Comparison of ENCODE assay signal across 31 cellular contexts in the genomic region with DNA sequence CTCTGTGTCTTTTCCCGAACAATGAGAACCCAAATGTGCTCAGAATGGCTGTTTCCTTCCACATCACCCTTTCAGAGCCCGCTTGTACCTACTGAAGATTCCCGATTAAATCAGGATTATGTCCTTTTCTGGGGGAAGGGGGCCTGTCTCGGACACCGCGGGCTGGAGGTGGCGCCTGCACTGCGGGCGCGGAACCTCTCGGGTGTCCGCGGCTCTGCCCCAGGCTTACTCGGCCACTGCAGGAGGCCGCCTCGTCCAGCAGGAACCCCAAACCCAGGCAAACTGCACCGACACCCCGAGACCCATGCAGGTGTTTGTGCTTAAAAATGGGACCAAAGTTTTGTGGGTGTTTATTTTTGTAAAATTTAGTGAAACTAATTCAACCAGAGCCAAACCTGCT. TPM values are rescaled to one million over a fixed set of nuclear protein-coding genes. Genes with fewer than 3 reads are reported as not detected.
DNase-seq lines count a peak whose midpoint lies in the region; ATAC-seq and TF ChIP-seq lines count a peak whose summit lies in the region.
"Had no signal": no experiment of that assay in that cellular context is flagged by ENCODE, and none has a peak within 500 bp of the region (broad histone marks: within the 10 kb centered on the region; RNA-seq: fewer than 3 reads in every experiment).

No MANE protein-coding gene starts in this region.

- H3K4me1 Mint-ChIP-seq in GM23338 (peaks cover 12% of the 10 kb centered on the region), nephron progenitor cell (no peaks in the 10 kb centered on the region)

- TF ChIP-seq CTCF in GM23338 (conservative IDR thresholded peaks at IDR 0.05; ENCODE audit: low read depth in 2 of 2) (no peak), nephron progenitor cell (IDR thresholded peaks at IDR 0.05) (no peak)

- no peak overlapping the region for H3K27ac ChIP-seq in GM23338 (ENCODE audit: low read depth)
- H3K27ac ChIP-seq: 22Rv1; A549; BLaER1; BLaER1 treated with 17β-estradiol and CSF1 and Interleukin-3, amounts not matched to agents 10 nM and 100 nM; C4-2B had no signal

- H3K4me1 ChIP-seq in GM23338 (ENCODE audit: insufficient read depth) = peaks cover 4% of the 10 kb centered on the region; the same call in 1 of the 2 replicates

- H3K36me3 Mint-ChIP-seq in GM23338 (ENCODE audit: low read depth) = no peaks in the 10 kb centered on the region
- no peaks in the 10 kb centered on the region for H3K36me3 Mint-ChIP-seq in nephron progenitor cell (ENCODE audit: low read depth)
- H3K36me3 Mint-ChIP-seq: CD14-positive monocyte; CD4-positive, alpha-beta memory T cell; CD8-positive, alpha-beta memory T cell; CD8-positive, alpha-beta T cell had no signal

- peaks cover 7% of the 10 kb centered on the region for H3K27me3 ChIP-seq in GM23338 (ENCODE audit: insufficient read depth)

- no peaks in the 10 kb centered on the region for H3K79me2 ChIP-seq in GM23338 (replicated peaks; ENCODE audit: insufficient read depth)

- H2AFZ ChIP-seq in GM23338 = peak overlapping the region; percentile 78; the same call in 1 of the 2 replicates

- H4K20me1 ChIP-seq in GM23338 (replicated peaks; ENCODE audit: insufficient read depth) = no peaks in the 10 kb centered on the region
- H4K20me1 ChIP-seq: BLaER1 had no signal

- DNase-seq in GM23338 (ENCODE audit: low spot score) (no peak), nephron progenitor cell (no peak), AG08396 (ENCODE audit: low spot score) (no peak)
- DNase-seq: 8988T; ACHN; AML-193; BE2C; C1 segment of cervical spinal cord; Caco-2; Calu3; CD4-positive, alpha-beta memory T cell; CD4-positive, alpha-beta T cell; CD4-positive, CD25-positive, alpha-beta regulatory T cell; CD8-positive, alpha-beta memory T cell; CD8-positive, alpha-beta T cell; COR-L47; DMS 273 treated with DMSO at 0.1 percent for 48 hours; DMS153; DMS53; DMS79; DMS79 treated with DMSO at 0.1 percent for 48 hours; DND-41; EL had no signal

- H3K27ac Mint-ChIP-seq in GM23338 (no peak overlapping the region), nephron progenitor cell (peak overlapping the region; percentile 63)
- H3K27ac Mint-ChIP-seq: B cell; CD14-positive monocyte; CD4-positive, alpha-beta memory T cell; CD4-positive, alpha-beta T cell; CD4-positive, CD25-positive, alpha-beta regulatory T cell; CD8-positive, alpha-beta memory T cell; CD8-positive, alpha-beta T cell had no signal

- H3F3A ChIP-seq in GM23338 (replicated peaks; ENCODE audit: low read depth) = no peaks in the 10 kb centered on the region

- H3K27me3 Mint-ChIP-seq in GM23338 (ENCODE audit: insufficient read depth, low read depth, poor library complexity) (peaks cover 28% of the 10 kb centered on the region), nephron progenitor cell (ENCODE audit: low read depth, poor library complexity) (peaks cover 77% of the 10 kb centered on the region)

- no peak overlapping the region for H3K4me3 ChIP-seq in GM23338
- H3K4me3 ChIP-seq: A549; BLaER1; BLaER1 treated with 17β-estradiol and CSF1 and Interleukin-3, amounts not matched to agents 10 nM and 100 nM had no signal

- no peak for ATAC-seq in GM23338
- ATAC-seq in HG02840 (IDR thresholded peaks at IDR 0.05; ENCODE audit: low FRiP score, unreplicated experiment) = no peak
- ATAC-seq: A549; CD8-positive, alpha-beta T cell had no signal

- H3K9me3 Mint-ChIP-seq in GM23338 = no peaks in the 10 kb centered on the region
- H3K9me3 Mint-ChIP-seq in nephron progenitor cell = peaks cover 5% of the 10 kb centered on the region
- H3K9me3 Mint-ChIP-seq: CD4-positive, alpha-beta memory T cell; CD4-positive, alpha-beta T cell; CD8-positive, alpha-beta memory T cell; CD8-positive, alpha-beta T cell had no signal

- no peak overlapping the region for H3K4me2 ChIP-seq in GM23338
- H3K4me2 ChIP-seq: A549; BLaER1; BLaER1 treated with 17β-estradiol and CSF1 and Interleukin-3, amounts not matched to agents 10 nM and 100 nM had no signal

- no peaks in the 10 kb centered on the region for H3K36me3 ChIP-seq in GM23338 (ENCODE audit: insufficient read depth)
- H3K36me3 ChIP-seq: BE2C; BLaER1; BLaER1 treated with 17β-estradiol and CSF1 and Interleukin-3, amounts not matched to agents 10 nM and 100 nM had no signal

- peaks cover 4% of the 10 kb centered on the region; the same call in 1 of the 2 replicates for H3K9me2 ChIP-seq in GM23338 (ENCODE audit: insufficient read depth)

- H3K4me3 Mint-ChIP-seq in GM23338 = no peak overlapping the region
- no peak overlapping the region for H3K4me3 Mint-ChIP-seq in nephron progenitor cell
- H3K4me3 Mint-ChIP-seq: B cell; CD14-positive monocyte; CD4-positive, alpha-beta memory T cell; CD4-positive, alpha-beta T cell; CD8-positive, alpha-beta memory T cell; CD8-positive, alpha-beta T cell had no signal

TF ChIP-seq in GM23338, 12 proteins besides CTCF, POLR2A, EP300 and RAD21 (continues in another document):
- no peak for TF ChIP-seq ZNF114 (CRISPR knock-in tag; IDR thresholded peaks at IDR 0.05)
- no peak for TF ChIP-seq CREB1 (CRISPR knock-in tag; IDR thresholded peaks at IDR 0.05; ENCODE audit: low read depth)
- no peak for TF ChIP-seq STAT1 (IDR thresholded peaks at IDR 0.05; ENCODE audit: unreplicated experiment)
- no peak for TF ChIP-seq JUNB (IDR thresholded peaks at IDR 0.05; ENCODE audit: unreplicated experiment)
- TF ChIP-seq EZH2phosphoT487 (IDR thresholded peaks at IDR 0.05; ENCODE audit: unreplicated experiment) = no peak
- TF ChIP-seq, protein P1, sequence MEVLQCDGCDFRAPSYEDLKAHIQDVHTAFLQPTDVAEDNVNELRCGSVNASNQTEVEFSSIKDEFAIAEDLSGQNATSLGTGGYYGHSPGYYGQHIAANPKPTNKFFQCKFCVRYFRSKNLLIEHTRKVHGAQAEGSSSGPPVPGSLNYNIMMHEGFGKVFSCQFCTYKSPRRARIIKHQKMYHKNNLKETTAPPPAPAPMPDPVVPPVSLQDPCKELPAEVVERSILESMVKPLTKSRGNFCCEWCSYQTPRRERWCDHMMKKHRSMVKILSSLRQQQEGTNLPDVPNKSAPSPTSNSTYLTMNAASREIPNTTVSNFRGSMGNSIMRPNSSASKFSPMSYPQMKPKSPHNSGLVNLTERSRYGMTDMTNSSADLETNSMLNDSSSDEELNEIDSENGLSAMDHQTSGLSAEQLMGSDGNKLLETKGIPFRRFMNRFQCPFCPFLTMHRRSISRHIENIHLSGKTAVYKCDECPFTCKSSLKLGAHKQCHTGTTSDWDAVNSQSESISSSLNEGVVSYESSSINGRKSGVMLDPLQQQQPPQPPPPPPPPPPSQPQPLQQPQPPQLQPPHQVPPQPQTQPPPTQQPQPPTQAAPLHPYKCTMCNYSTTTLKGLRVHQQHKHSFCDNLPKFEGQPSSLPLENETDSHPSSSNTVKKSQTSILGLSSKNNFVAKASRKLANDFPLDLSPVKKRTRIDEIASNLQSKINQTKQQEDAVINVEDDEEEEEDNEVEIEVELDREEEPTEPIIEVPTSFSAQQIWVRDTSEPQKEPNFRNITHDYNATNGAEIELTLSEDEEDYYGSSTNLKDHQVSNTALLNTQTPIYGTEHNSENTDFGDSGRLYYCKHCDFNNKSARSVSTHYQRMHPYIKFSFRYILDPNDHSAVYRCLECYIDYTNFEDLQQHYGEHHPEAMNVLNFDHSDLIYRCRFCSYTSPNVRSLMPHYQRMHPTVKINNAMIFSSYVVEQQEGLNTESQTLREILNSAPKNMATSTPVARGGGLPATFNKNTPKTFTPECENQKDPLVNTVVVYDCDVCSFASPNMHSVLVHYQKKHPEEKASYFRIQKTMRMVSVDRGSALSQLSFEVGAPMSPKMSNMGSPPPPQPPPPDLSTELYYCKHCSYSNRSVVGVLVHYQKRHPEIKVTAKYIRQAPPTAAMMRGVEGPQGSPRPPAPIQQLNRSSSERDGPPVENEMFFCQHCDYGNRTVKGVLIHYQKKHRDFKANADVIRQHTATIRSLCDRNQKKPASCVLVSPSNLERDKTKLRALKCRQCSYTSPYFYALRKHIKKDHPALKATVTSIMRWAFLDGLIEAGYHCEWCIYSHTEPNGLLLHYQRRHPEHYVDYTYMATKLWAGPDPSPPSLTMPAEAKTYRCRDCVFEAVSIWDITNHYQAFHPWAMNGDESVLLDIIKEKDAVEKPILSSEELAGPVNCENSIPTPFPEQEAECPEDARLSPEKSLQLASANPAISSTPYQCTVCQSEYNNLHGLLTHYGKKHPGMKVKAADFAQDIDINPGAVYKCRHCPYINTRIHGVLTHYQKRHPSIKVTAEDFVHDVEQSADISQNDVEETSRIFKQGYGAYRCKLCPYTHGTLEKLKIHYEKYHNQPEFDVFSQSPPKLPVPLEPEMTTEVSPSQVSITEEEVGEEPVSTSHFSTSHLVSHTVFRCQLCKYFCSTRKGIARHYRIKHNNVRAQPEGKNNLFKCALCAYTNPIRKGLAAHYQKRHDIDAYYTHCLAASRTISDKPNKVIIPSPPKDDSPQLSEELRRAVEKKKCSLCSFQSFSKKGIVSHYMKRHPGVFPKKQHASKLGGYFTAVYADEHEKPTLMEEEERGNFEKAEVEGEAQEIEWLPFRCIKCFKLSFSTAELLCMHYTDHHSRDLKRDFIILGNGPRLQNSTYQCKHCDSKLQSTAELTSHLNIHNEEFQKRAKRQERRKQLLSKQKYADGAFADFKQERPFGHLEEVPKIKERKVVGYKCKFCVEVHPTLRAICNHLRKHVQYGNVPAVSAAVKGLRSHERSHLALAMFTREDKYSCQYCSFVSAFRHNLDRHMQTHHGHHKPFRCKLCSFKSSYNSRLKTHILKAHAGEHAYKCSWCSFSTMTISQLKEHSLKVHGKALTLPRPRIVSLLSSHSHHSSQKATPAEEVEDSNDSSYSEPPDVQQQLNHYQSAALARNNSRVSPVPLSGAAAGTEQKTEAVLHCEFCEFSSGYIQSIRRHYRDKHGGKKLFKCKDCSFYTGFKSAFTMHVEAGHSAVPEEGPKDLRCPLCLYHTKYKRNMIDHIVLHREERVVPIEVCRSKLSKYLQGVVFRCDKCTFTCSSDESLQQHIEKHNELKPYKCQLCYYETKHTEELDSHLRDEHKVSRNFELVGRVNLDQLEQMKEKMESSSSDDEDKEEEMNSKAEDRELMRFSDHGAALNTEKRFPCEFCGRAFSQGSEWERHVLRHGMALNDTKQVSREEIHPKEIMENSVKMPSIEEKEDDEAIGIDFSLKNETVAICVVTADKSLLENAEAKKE (CRISPR knock-in tag; IDR thresholded peaks at IDR 0.05) = no peak
- no peak for TF ChIP-seq EZH2 (IDR thresholded peaks at IDR 0.05; ENCODE audit: low read depth, unreplicated experiment)

RNA-seq across cellular contexts. Expression of a gene that starts 8.6 kb away (rescaled TPM):
- 32.6 and 39.2 TPM in 2 replicates for total RNA-seq in GM23338 (2014; rRNA removed; shearing (Covaris generic))
- polyA plus RNA-seq in GM23338 (2016; fragmentation: Nextera tagmentation; extraction: Ambion mirVana) = 11.8 and 12.2 TPM in 2 replicates

RNA-seq across cellular contexts. Expression of a gene that starts 32.2 kb away (rescaled TPM):
- total RNA-seq in GM23338 (2014; rRNA removed; shearing (Covaris generic)) = 16.5 and 20.8 TPM in 2 replicates
- 3.2 and 3.8 TPM in 2 replicates for polyA plus RNA-seq in GM23338 (2016; fragmentation: Nextera tagmentation; extraction: Ambion mirVana)
